In genomic region chr10:1696106-1696505, GRCh38 we compare ENCODE assay signal across 8 cellular contexts. TPM values are rescaled to one million over a fixed set of nuclear protein-coding genes. Genes with fewer than 3 reads are reported as not detected.
"Had no signal": no experiment of that assay in that cellular context is flagged by ENCODE, and none has a peak within 500 bp of the region (broad histone marks: within the 10 kb centered on the region; RNA-seq: fewer than 3 reads in every experiment).

No MANE protein-coding gene starts in this region.

- H3K27ac ChIP-seq: GM23248 had no signal

- H2AFZ ChIP-seq: GM23248 had no signal

- FAIRE-seq: H54 had no signal

- DNase-seq: GM23248, GOT3, H9, HCEC 1CT, KBM-7 had no signal

- H3K4me3 ChIP-seq: GM23248 had no signal

- H3K9ac ChIP-seq: GM23248 had no signal

RNA-seq across cellular contexts. Expression of gene ADARB2, which starts 41.2 kb away (rescaled TPM):
- total RNA-seq: GM23248, HT-29 had no signal
- polyA plus RNA-seq: GM23248, IgD-negative memory B cell had no signal
